Comparison of ENCODE assay signal across 8 cellular contexts in the genomic region with DNA sequence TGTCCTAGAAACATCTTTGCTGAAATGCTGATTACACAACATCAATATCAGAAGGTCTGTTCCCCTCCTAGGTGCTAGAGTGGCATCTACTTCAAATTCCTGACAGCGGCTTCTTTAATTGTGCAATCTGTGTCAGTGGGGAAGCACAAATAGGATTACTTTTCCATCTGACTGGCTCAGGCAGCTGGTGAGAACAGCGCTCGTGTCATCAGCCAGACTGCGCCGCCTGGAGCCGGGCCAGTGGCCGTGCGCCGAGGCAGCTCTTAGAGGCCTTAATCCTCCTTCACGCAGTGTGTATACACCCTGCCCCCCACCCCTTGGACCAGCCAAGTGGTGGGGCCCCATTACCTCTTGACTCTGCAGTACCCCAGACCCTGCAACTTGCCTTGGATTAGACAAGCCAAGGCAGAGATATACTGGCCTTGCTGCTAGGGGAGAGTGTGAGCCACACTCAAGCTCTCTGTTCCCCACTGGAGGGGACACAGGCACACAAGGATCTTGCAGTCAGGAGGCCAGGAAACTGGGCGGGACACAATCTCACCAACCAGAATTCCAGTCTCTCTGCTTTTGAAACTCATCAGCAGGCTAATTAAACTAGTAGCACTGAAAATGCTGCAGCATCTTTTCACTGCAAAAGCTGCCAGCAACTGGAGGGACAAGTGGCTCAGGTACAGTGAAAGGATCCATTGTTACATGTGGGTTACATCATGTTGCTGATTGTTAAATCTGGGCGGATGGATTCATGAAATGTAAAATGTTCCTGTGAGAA. TPM values are rescaled to one million over a fixed set of nuclear protein-coding genes. Genes with fewer than 3 reads are reported as not detected.
DNase-seq lines count a peak whose midpoint lies in the region; ATAC-seq and TF ChIP-seq lines count a peak whose summit lies in the region.

No MANE protein-coding gene starts in this region.

- no peaks in the 10 kb centered on the region for H3K36me3 ChIP-seq in ectodermal cell (ENCODE audit: control insufficient read depth, insufficient read depth, low read length)
- peaks cover 13% of the 10 kb centered on the region for H3K36me3 ChIP-seq in mesodermal cell (ENCODE audit: control insufficient read depth, insufficient read depth, low read length)
- no peaks in the 10 kb centered on the region for H3K36me3 ChIP-seq in tibial nerve

- TF ChIP-seq CTCF in AG10803 (conservative IDR thresholded peaks at IDR 0.05; ENCODE audit: low read length) (0 out of 2 replicates have a peak, but pooled peaks have one; percentile 16), tibial nerve (IDR thresholded peaks at IDR 0.05) (peak in 2 of 5 experiments; percentile 23 to 29)

- H3K4me1 ChIP-seq in ectodermal cell (ENCODE audit: control insufficient read depth, insufficient read depth, low read length) (peaks cover 43% of the 10 kb centered on the region), mesodermal cell (ENCODE audit: control insufficient read depth, insufficient read depth, low read length, poor library complexity, severe bottlenecking) (peaks cover 60% of the 10 kb centered on the region), tibial nerve (peaks cover 4 to 100% (median 94%) of the 10 kb centered on the region in 4 donors)

- no peaks in the 10 kb centered on the region for H3K27me3 ChIP-seq in ectodermal cell (ENCODE audit: control insufficient read depth, insufficient read depth, low read length, poor library complexity, severe bottlenecking)
- H3K27me3 ChIP-seq in tibial nerve = no peaks in the 10 kb centered on the region

- ATAC-seq in GM21528 (IDR thresholded peaks at IDR 0.05; ENCODE audit: low FRiP score, unreplicated experiment) (no peak), HG02642 (IDR thresholded peaks at IDR 0.05; ENCODE audit: poor library complexity, unreplicated experiment) (no peak)

- TF ChIP-seq POLR2A in tibial nerve (IDR thresholded peaks at IDR 0.05) = no peak

- H3K27ac ChIP-seq in ectodermal cell (ENCODE audit: insufficient read depth, low read depth, low read length, poor library complexity, severe bottlenecking) (peak overlapping the region; percentile 57), mesodermal cell (ENCODE audit: low read depth, low read length, severe bottlenecking) (peak overlapping the region; percentile 10), tibial nerve (peak overlapping the region; percentile 17 to 84 (median 68))

- DNase-seq in AG10803 (ENCODE audit: low read depth) (peak; percentile 90), HT1080 (ENCODE audit: low read depth) (peak; percentile 13), tibial nerve (ENCODE audit: low spot score in 2 of 2) (peak; percentile 71 to 75)

- 73 to 81% methylated on average over 12 of the region's 12 CpGs for WGBS in ectodermal cell, 2 experiments
- WGBS in mesodermal cell (ENCODE audit: insufficient coverage in 2 of 2), 2 experiments = 90 to 92% methylated on average over 8 to 11 of the region's 12 CpGs
- 6% methylated on average over 10 to 12 of the region's 12 CpGs for WGBS in tibial nerve, 2 donors

- H3K9me3 ChIP-seq in ectodermal cell (ENCODE audit: control insufficient read depth, low read length) (no peaks in the 10 kb centered on the region), mesodermal cell (ENCODE audit: control insufficient read depth, low read length) (no peaks in the 10 kb centered on the region), tibial nerve (no peaks in the 10 kb centered on the region)

- peak in 1 of 2 donors; percentile 77 for TF ChIP-seq EP300 in tibial nerve (IDR thresholded peaks at IDR 0.05)

- H3K4me3 ChIP-seq in AG10803 (ENCODE audit: low read length) (peak overlapping the region; percentile 22), ectodermal cell (ENCODE audit: insufficient read depth, low read depth, low read length) (no peak overlapping the region), mesodermal cell (ENCODE audit: extremely low read depth, insufficient read depth, low read length, poor library complexity, severe bottlenecking) (no peak overlapping the region), tibial nerve (no peak overlapping the region)

TF ChIP-seq in PFSK-1, 5 proteins besides CTCF, POLR2A, EP300 and RAD21:
- TF ChIP-seq POLR2AphosphoS5 (IDR thresholded peaks at IDR 0.05; ENCODE audit: low read depth, low read length) (no peak), FOXP2 (optimal IDR thresholded peaks at IDR 0.05; ENCODE audit: borderline replicate concordance, extremely low read depth, extremely low read length, insufficient read depth) (peak; percentile 78)

RNA-seq across cellular contexts. Expression of gene EPHX3, which starts 48.9 kb away (rescaled TPM):
- total RNA-seq in HT1080 (2014; rRNA removed; shearing (Covaris generic)) = not detected in 2 replicates
- 0.03 and 0.20 TPM in 2 replicates for polyA plus RNA-seq in HT1080 (2015; cell fraction: cytosol; rRNA removed)
- polyA plus RNA-seq in HT1080 (2015; cell fraction: nucleus; rRNA removed) = 0.87 TPM in 1 of 2 replicates, not detected in the other
- polyA plus RNA-seq in PFSK-1 (2012; ENCODE audit: insufficient read length, low read depth) = 0.21 TPM
- 6.4 TPM for polyA plus RNA-seq in ectodermal cell (2013, experiment 1 of 4)
- 5.5 TPM for polyA plus RNA-seq in ectodermal cell (2013, experiment 2 of 4)
- polyA plus RNA-seq in ectodermal cell (2013, experiment 3 of 4) = 5.9 TPM
- polyA plus RNA-seq in ectodermal cell (2013, experiment 4 of 4) = 5.3 TPM
- polyA plus RNA-seq in mesodermal cell (2013, experiment 1 of 2) = 1.00 TPM
- polyA plus RNA-seq in mesodermal cell (2013, experiment 2 of 2) = 0.46 TPM
- total RNA-seq in tibial nerve = under 1 TPM in 1 of 4 donors, not detected in 3; 0.20 TPM

RNA-seq across cellular contexts. Expression of gene BRD4, which starts 51.2 kb away (rescaled TPM):
- 25.2 and 31.7 TPM in 2 replicates for total RNA-seq in HT1080 (2014; rRNA removed; shearing (Covaris generic))
- 33.0 and 36.8 TPM in 2 replicates for polyA plus RNA-seq in HT1080 (2015; cell fraction: cytosol; rRNA removed)
- polyA plus RNA-seq in HT1080 (2015; cell fraction: nucleus; rRNA removed) = 30.5 and 31.7 TPM in 2 replicates
- 89.5 TPM for polyA plus RNA-seq in PFSK-1 (2012; ENCODE audit: insufficient read length, low read depth)
- polyA plus RNA-seq in ectodermal cell (2013, experiment 1 of 4) = 103 TPM
- 100 TPM for polyA plus RNA-seq in ectodermal cell (2013, experiment 2 of 4)
- 71.5 TPM for polyA plus RNA-seq in ectodermal cell (2013, experiment 3 of 4)
- polyA plus RNA-seq in ectodermal cell (2013, experiment 4 of 4) = 79.4 TPM
- 66.2 TPM for polyA plus RNA-seq in mesodermal cell (2013, experiment 1 of 2)
- 63.1 TPM for polyA plus RNA-seq in mesodermal cell (2013, experiment 2 of 2)
- 10 to 100 TPM; 34.7 to 69.6 (median 36.0) TPM for total RNA-seq in tibial nerve

Comparison
In these comparisons a context has a peak if more than half of its experiments do, and no peak if none do; other contexts are left out.
1. DNase-seq: peak in every context shown above with its lines; median percentile 90 in AG10803; 73 in tibial nerve; 13 in HT1080.
2. H3K27ac ChIP-seq: peak in every context shown above with its lines; median percentile 68 in tibial nerve; 57 in ectodermal cell; 10 in mesodermal cell.